ENCODE assay signal across 23 cellular contexts in the genomic region with DNA sequence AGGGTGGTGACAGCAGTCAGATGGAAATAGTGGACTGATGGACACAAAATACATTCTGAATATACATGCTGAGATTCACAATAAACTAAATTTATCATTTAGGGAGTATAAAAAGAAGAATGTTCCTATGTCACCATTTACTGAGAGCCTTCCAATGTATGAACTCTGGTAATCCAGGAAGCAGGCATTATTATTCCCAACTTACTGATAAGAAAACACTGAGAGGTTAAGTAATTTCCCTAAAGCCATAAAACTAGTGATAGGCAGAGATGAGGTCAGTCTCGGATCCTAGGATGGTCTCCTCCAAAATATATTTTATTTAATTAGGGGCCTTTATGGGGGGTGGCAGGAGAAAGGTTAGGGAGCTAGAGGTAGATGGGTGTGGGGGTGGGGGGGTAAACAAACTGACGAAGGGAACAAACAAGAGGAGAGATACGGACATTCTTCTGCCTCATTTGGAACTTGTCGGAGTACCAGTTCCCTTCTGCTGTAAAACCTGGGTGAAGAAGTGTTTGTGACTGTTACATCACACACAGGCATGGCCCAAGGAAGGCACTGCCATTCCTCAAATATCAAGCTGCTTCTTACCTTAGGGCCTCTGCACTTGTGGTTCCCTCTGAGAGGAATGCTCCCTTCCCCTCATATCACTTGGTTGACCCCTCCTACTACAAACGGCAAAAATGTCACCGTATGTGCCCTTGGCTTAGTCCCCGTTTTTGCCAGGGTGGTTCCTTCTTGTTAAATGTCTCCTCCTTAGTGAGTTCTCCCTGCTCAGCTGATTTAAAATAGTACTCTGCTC. TPM values are rescaled to one million over a fixed set of nuclear protein-coding genes. Genes with fewer than 3 reads are reported as not detected.
"Had no signal": no experiment of that assay in that cellular context is flagged by ENCODE, and none has a peak within 500 bp of the region (broad histone marks: within the 10 kb centered on the region; RNA-seq: fewer than 3 reads in every experiment).

No MANE protein-coding gene starts in this region.

- FAIRE-seq: frontal cortex had no signal

- H3K27me3 ChIP-seq: dorsolateral prefrontal cortex, heart left ventricle had no signal

- H3K27me3 Mint-ChIP-seq: memory B cell; natural killer cell treated with Interleukin-12 subunit alpha and Interleukin-12 subunit beta and Interleukin-15 and Interleukin-18, amount 100 ng/mL, for 72 hours; stimulated activated naive B cell treated with anti-CD40 and anti-IgM and Interleukin-4, amounts not matched to agents 10 μg/mL and 1 μg/mL and 100 μg/mL, for 72 hours had no signal

- H3K4me3 Mint-ChIP-seq: memory B cell; mesothelial cell of epicardium; natural killer cell treated with Interleukin-12 subunit alpha and Interleukin-12 subunit beta and Interleukin-15 and Interleukin-18, amount 100 ng/mL, for 72 hours had no signal

- H3K4me1 ChIP-seq: prostate gland had no signal

- DNase-seq: cortex of kidney; dorsolateral prefrontal cortex; effector CD8-positive, alpha-beta T cell; heart left ventricle; islet precursor cell; left ventricle myocardium inferior; lower lobe of right lung; occipital lobe; retina; stimulated activated CD4-positive, alpha-beta T cell treated with anti-CD3 and anti-CD28 coated beads, Interleukin-2, amount 100 ng/mL, for 24 hours; stimulated activated CD4-positive, alpha-beta T cell treated with anti-CD3 and anti-CD28 coated beads, Interleukin-4, amount 100 ng/mL, for 4 hours; stimulated activated naive B cell treated with anti-CD40 and anti-IgM and Interleukin-4, amounts not matched to agents 10 μg/mL and 1 μg/mL and 100 μg/mL, for 72 hours had no signal

- H3K4me3 ChIP-seq: dorsolateral prefrontal cortex, heart left ventricle, left ventricle myocardium inferior, lower lobe of right lung, prostate gland had no signal

- H3K27ac ChIP-seq: dorsolateral prefrontal cortex, heart left ventricle, left ventricle myocardium inferior, lower lobe of right lung, parathyroid adenoma, prostate gland had no signal

- H3K9ac ChIP-seq: parathyroid adenoma had no signal

- H3K36me3 ChIP-seq: prostate gland had no signal

- H3K27ac Mint-ChIP-seq: memory B cell; mesothelial cell of epicardium; natural killer cell treated with Interleukin-12 subunit alpha and Interleukin-12 subunit beta and Interleukin-15 and Interleukin-18, amount 100 ng/mL, for 72 hours had no signal

- ATAC-seq: lower lobe of right lung; natural killer cell treated with Interleukin-12 subunit alpha and Interleukin-12 subunit beta and Interleukin-15 and Interleukin-18, amount 100 ng/mL, for 72 hours; sciatic nerve; stimulated activated naive B cell treated with anti-CD40 and anti-IgM and Interleukin-4, amounts not matched to agents 10 μg/mL and 1 μg/mL and 100 μg/mL, for 72 hours had no signal

- H3K9me3 Mint-ChIP-seq: memory B cell; mesothelial cell of epicardium; natural killer cell treated with Interleukin-12 subunit alpha and Interleukin-12 subunit beta and Interleukin-15 and Interleukin-18, amount 100 ng/mL, for 72 hours had no signal

- H3K9me3 ChIP-seq: heart left ventricle, left ventricle myocardium inferior, lower lobe of right lung, prostate gland had no signal

- H2AFZ ChIP-seq: parathyroid adenoma had no signal

RNA-seq across cellular contexts. Expression of a gene that starts 59.7 kb away (rescaled TPM):
- total RNA-seq: fibroblast of lung; glomerular endothelial cell; mesothelial cell of epicardium; natural killer cell treated with Interleukin-12 subunit alpha and Interleukin-12 subunit beta and Interleukin-15 and Interleukin-18, amount 100 ng/mL, for 72 hours; occipital lobe; skeletal muscle tissue had no signal
- polyA plus RNA-seq: esophagus, fibroblast of lung had no signal
